9 cellular contexts compared by ENCODE assay signal in the genomic region with DNA sequence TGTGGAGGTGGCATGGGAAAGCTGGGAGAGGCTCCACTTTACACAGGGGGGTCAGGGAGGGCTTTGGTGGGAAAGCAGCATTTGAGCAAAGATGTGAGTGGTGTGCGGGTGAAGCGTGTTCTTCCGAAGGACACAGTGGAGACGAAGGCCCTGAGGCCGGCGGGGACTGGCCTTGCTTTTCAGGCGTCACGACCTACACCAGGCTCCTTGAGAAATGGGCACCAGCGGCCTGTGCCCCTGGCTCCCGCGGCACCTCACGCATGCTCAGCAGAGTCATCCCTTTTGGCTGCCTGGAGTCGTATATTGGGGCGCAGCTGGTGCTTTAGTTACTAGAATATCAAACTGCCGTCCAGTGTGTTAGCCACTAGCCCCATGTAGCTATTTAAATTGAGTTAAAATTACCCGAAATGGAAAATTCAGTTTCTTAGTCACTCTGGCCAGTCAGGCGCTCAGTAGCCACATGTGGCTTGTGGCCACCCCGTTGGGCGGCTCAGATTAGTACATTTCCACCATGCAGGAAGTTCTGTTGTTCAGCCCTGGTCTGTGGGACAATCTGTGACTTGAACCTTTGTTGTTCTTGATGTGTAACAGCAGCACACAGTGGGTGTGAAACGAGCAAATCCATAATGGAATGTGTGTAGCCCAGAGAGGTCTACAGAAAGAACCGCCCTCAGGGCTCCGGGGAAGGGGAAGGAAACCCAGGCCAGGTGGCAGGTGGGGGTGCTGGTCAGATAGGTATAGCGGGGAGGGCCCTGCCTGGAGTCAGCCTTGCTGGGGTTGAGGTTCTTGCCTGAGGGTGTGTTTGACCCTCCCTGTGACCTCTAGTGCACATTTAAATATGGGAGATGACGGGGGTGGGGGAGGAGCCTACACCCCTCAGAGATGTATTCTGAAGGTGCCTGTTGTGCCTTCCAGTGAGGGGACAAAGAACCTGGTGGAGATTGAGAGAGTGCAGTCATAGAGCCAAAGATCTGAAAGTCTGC. TPM values are rescaled to one million over a fixed set of nuclear protein-coding genes. Genes with fewer than 3 reads are reported as not detected.
A peak's percentile ranks its signal among the peaks of the same experiment; 100 is the strongest.
DNase-seq lines count a peak whose midpoint lies in the region; ATAC-seq and TF ChIP-seq lines count a peak whose summit lies in the region.
"Had no signal": no experiment of that assay in that cellular context is flagged by ENCODE, and none has a peak within 500 bp of the region (broad histone marks: within the 10 kb centered on the region; RNA-seq: fewer than 3 reads in every experiment).

No MANE protein-coding gene starts in this region.

- H3K4me1 ChIP-seq in heart left ventricle (peaks cover 0 to 87% (median 29%) of the 10 kb centered on the region in 12 donors), gastroesophageal sphincter (peaks cover 0 to 43% (median 13%) of the 10 kb centered on the region in 3 donors), urinary bladder (ENCODE audit: insufficient read depth) (no peaks in the 10 kb centered on the region)

- H3K4me3 ChIP-seq in heart left ventricle (no peak overlapping the region), gastroesophageal sphincter (no peak overlapping the region), urinary bladder (ENCODE audit: low read depth, low read length) (no peak overlapping the region)

- no peaks in the 10 kb centered on the region for H3K27me3 ChIP-seq in heart left ventricle
- no peaks in the 10 kb centered on the region for H3K27me3 ChIP-seq in gastroesophageal sphincter

- TF ChIP-seq CTCF in heart left ventricle (IDR thresholded peaks at IDR 0.05) = no peak
- TF ChIP-seq CTCF in gastroesophageal sphincter (IDR thresholded peaks at IDR 0.05) = no peak

- H3K9me3 ChIP-seq in heart left ventricle (no peaks in the 10 kb centered on the region), gastroesophageal sphincter (no peaks in the 10 kb centered on the region)

- TF ChIP-seq POLR2A in heart left ventricle (IDR thresholded peaks at IDR 0.05) (no peak), gastroesophageal sphincter (IDR thresholded peaks at IDR 0.05) (no peak)

- 90 to 93% (median 92%) methylated on average over 17 to 24 of the region's 24 CpGs for WGBS in heart left ventricle, 4 donors
- 50 to 73% methylated on average over 1 to 18 of the region's 24 CpGs for WGBS in gastroesophageal sphincter (ENCODE audit: low coverage in 1 of 2), 2 donors
- WGBS in urinary bladder = 88% methylated on average over 24 of the region's 24 CpGs

- peak overlapping the region in 7 of 12 donors; percentile 17 to 93 (median 42) for H3K27ac ChIP-seq in heart left ventricle
- peak overlapping the region in 3 of 4 donors; percentile 62 to 74 (median 70) for H3K27ac ChIP-seq in gastroesophageal sphincter
- H3K27ac ChIP-seq in urinary bladder (ENCODE audit: low read depth) = peak overlapping the region; percentile 18
- H3K27ac ChIP-seq: VCaP had no signal

- intact Hi-C loops in heart left ventricle (cut with DNase I) (no loop called here), left cardiac atrium (cut with DNase I) (no loop called here)

- no peak for TF ChIP-seq EP300 in gastroesophageal sphincter (IDR thresholded peaks at IDR 0.05)

- DNase-seq in heart left ventricle (peak in 1 of 5 donors; percentile 47), left cardiac atrium (no peak), NOMO-1 treated with dmso at 0.1 percent for 144 hours (lab: John Stamatoyannopoulos, UW; ENCODE audit: unreplicated experiment) (peak; percentile 34), SHP77 (lab: John Stamatoyannopoulos, UW) (no peak), NCI-H2196 (lab: John Stamatoyannopoulos, UW; ENCODE audit: unreplicated experiment) (no peak)
- DNase-seq in stimulated activated CD8-positive, alpha-beta memory T cell treated with anti-CD3 and anti-CD28 coated beads, Interleukin-4, amount 100 ng/mL, for 48 hours = no peak

- H3K36me3 ChIP-seq in heart left ventricle = peaks cover 0 to 3% (median 0%) of the 10 kb centered on the region in 9 donors
- H3K36me3 ChIP-seq in gastroesophageal sphincter = peaks cover 0 to 14% of the 10 kb centered on the region in 2 donors
- no peaks in the 10 kb centered on the region for H3K36me3 ChIP-seq in urinary bladder (ENCODE audit: insufficient read depth)

- ATAC-seq in heart left ventricle (no peak), left cardiac atrium (no peak), gastroesophageal sphincter (no peak)

RNA-seq across cellular contexts. Expression of a gene that starts 30.4 kb away (rescaled TPM):
- total RNA-seq in heart left ventricle (10 to 100 TPM; 31.3 to 51.0 (median 34.5) TPM), left cardiac atrium (10 to 100 TPM; 34.7 to 35.9 TPM), gastroesophageal sphincter (10 to 100 TPM; 42.5 to 54.2 (median 45.0) TPM), urinary bladder (40.7 TPM)
- polyA plus RNA-seq in heart left ventricle (10 to 100 TPM in 1 of 2 donors, 1 to 10 TPM in 1; 9.8 to 32.0 TPM), urinary bladder (33.0 TPM)

Comparison
In these comparisons a context has a peak if more than half of its experiments do, and no peak if none do; other contexts are left out.
1. H3K27ac ChIP-seq: peak in every context shown above with its lines; median percentile 70 in gastroesophageal sphincter; 42 in heart left ventricle; 18 in urinary bladder.